In genomic region chr14:24349742-24350141, GRCh38 we compare ENCODE assay signal across 12 cellular contexts. TPM values are rescaled to one million over a fixed set of nuclear protein-coding genes. Genes with fewer than 3 reads are reported as not detected.
"Had no signal": no experiment of that assay in that cellular context is flagged by ENCODE, and none has a peak within 500 bp of the region (broad histone marks: within the 10 kb centered on the region; RNA-seq: fewer than 3 reads in every experiment).

No MANE protein-coding gene starts in this region.

- H3K4me3 ChIP-seq: GM23248, GM23338, HAP-1 had no signal

- FAIRE-seq: H1, H54 had no signal

- H3K27ac ChIP-seq: GM23248 had no signal

- DNase-seq: GM23248, GOT3, H7, H9, HCEC 1CT, HFFc6 had no signal

- H3K4me1 ChIP-seq: HAP-1 had no signal

- H3K36me3 ChIP-seq: HAP-1 had no signal

- ATAC-seq: GM23338, HCT116 had no signal

- H3K9me3 ChIP-seq: HAP-1 had no signal

- H3K4me2 ChIP-seq: GM23338 had no signal

- H2AFZ ChIP-seq: GM23248, GM23338 had no signal

- H3K9ac ChIP-seq: GM23248 had no signal

RNA-seq across cellular contexts. Expression of gene RIPK3, which starts 10.0 kb away (rescaled TPM):
- total RNA-seq: H4, H7, HFFc6 had no signal

RNA-seq across cellular contexts. Expression of gene ADCY4, which starts 14.9 kb away (rescaled TPM):
- total RNA-seq: H4 had no signal
